ENCODE assay signal across 40 cellular contexts in genomic region chr22:19494676-19495173, GRCh38. TPM values are rescaled to one million over a fixed set of nuclear protein-coding genes. Genes with fewer than 3 reads are reported as not detected.
"Had no signal": no experiment of that assay in that cellular context is flagged by ENCODE, and none has a peak within 500 bp of the region (broad histone marks: within the 10 kb centered on the region; RNA-seq: fewer than 3 reads in every experiment).

No MANE protein-coding gene starts in this region.

- H3K4me1 Mint-ChIP-seq: activated naive CD8-positive, alpha-beta T cell treated with anti-CD3 and anti-CD28 coated beads, Interleukin-2, amount 10 ng/mL, durations not matched to agents 7 days and 5 days; central memory CD8-positive, alpha-beta T cell had no signal

- H3K36me3 Mint-ChIP-seq: activated naive CD4-positive, alpha-beta T cell treated with anti-CD3 and anti-CD28 coated beads, Interleukin-2, amount 50 U/mL, for 24 hours; brain had no signal

- H3K9me3 Mint-ChIP-seq: activated naive CD4-positive, alpha-beta T cell treated with anti-CD3 and anti-CD28 coated beads, Interleukin-2, amount 50 U/mL, for 24 hours; activated naive CD4-positive, alpha-beta T cell treated with anti-CD3 and anti-CD28 coated beads, Interleukin-2, amount 50 U/mL, for 72 hours; activated naive CD8-positive, alpha-beta T cell treated with anti-CD3 and anti-CD28 coated beads for 36 hours; activated naive CD8-positive, alpha-beta T cell treated with anti-CD3 and anti-CD28 coated beads, Interleukin-2, amount 10 ng/mL, durations not matched to agents 7 days and 5 days; activated naive CD8-positive, alpha-beta T cell treated with anti-CD3 and anti-CD28 coated beads, Interleukin-2, amount 50 U/mL, for 24 hours; activated T-cell treated with anti-CD3 and anti-CD28 coated beads, Interleukin-2, amount 50 U/mL, for 24 hours; activated T-cell treated with anti-CD3 and anti-CD28 coated beads, Interleukin-2, amount 50 U/mL, for 4 hours; activated T-cell treated with anti-CD3 and anti-CD28 coated beads, Interleukin-2, amount 50 U/mL, for 72 hours; activated T-helper 1 cell treated with anti-CD3 and anti-CD28 coated beads, Interleukin-12 subunit alpha, Interleukin-12 subunit beta, Interleukin-2, Interleukin-4 antibody, amounts not matched to agents 30 ng/mL and 10 ng/mL and 1 ng/mL, durations not matched to agents 14 hours and 24 hours and 36 hours; activated T-helper 17 cell treated with anti-CD3 and anti-CD28 coated beads, Interleukin-2, amount 50 U/mL, for 72 hours; activated T-helper 2 cell treated with anti-CD3 and anti-CD28 coated beads, Interferon-gamma antibody, Interleukin-2, Interleukin-4, amounts not matched to agents 10 μg/mL and 5 μg/mL and 100 μg/mL, durations not matched to agents 14 hours and 24 hours and 36 hours; brain; central memory CD8-positive, alpha-beta T cell had no signal

- FAIRE-seq: astrocyte, bronchial epithelial cell, colon had no signal

- H3K4me3 Mint-ChIP-seq: activated naive CD4-positive, alpha-beta T cell treated with anti-CD3 and anti-CD28 coated beads, Interleukin-2, amount 50 U/mL, for 24 hours; activated naive CD8-positive, alpha-beta T cell; activated naive CD8-positive, alpha-beta T cell treated with anti-CD3 and anti-CD28 coated beads for 36 hours; activated naive CD8-positive, alpha-beta T cell treated with anti-CD3 and anti-CD28 coated beads, Interleukin-2, amount 10 ng/mL, durations not matched to agents 7 days and 5 days; activated naive CD8-positive, alpha-beta T cell treated with anti-CD3 and anti-CD28 coated beads, Interleukin-2, amount 50 U/mL, for 24 hours; activated T-cell treated with anti-CD3 and anti-CD28 coated beads, Interleukin-2, amount 50 U/mL, for 24 hours; activated T-cell treated with anti-CD3 and anti-CD28 coated beads, Interleukin-2, amount 50 U/mL, for 4 hours; activated T-cell treated with anti-CD3 and anti-CD28 coated beads, Interleukin-2, amount 50 U/mL, for 72 hours; activated T-helper 1 cell treated with anti-CD3 and anti-CD28 coated beads, Interleukin-12 subunit alpha, Interleukin-12 subunit beta, Interleukin-2, Interleukin-4 antibody, amounts not matched to agents 30 ng/mL and 10 ng/mL and 1 ng/mL, durations not matched to agents 14 hours and 24 hours and 36 hours; activated T-helper 17 cell treated with anti-CD3 and anti-CD28 coated beads, Interleukin-2, amount 50 U/mL, for 72 hours; brain; central memory CD8-positive, alpha-beta T cell had no signal

- H3K27ac Mint-ChIP-seq: activated naive CD4-positive, alpha-beta T cell treated with anti-CD3 and anti-CD28 coated beads, Interleukin-2, amount 50 U/mL, for 24 hours; activated naive CD4-positive, alpha-beta T cell treated with anti-CD3 and anti-CD28 coated beads, Interleukin-2, amount 50 U/mL, for 72 hours; activated naive CD8-positive, alpha-beta T cell; activated naive CD8-positive, alpha-beta T cell treated with anti-CD3 and anti-CD28 coated beads for 36 hours; activated naive CD8-positive, alpha-beta T cell treated with anti-CD3 and anti-CD28 coated beads, Interleukin-2, amount 10 ng/mL, durations not matched to agents 7 days and 5 days; activated naive CD8-positive, alpha-beta T cell treated with anti-CD3 and anti-CD28 coated beads, Interleukin-2, amount 50 U/mL, for 24 hours; activated T-cell treated with anti-CD3 and anti-CD28 coated beads, Interleukin-2, amount 50 U/mL, for 24 hours; activated T-cell treated with anti-CD3 and anti-CD28 coated beads, Interleukin-2, amount 50 U/mL, for 72 hours; activated T-helper 1 cell treated with anti-CD3 and anti-CD28 coated beads, Interleukin-12 subunit alpha, Interleukin-12 subunit beta, Interleukin-2, Interleukin-4 antibody, amounts not matched to agents 30 ng/mL and 10 ng/mL and 1 ng/mL, durations not matched to agents 14 hours and 24 hours and 36 hours; activated T-helper 17 cell treated with anti-CD3 and anti-CD28 coated beads, Interleukin-2, amount 50 U/mL, for 72 hours; activated T-helper 2 cell treated with anti-CD3 and anti-CD28 coated beads, Interferon-gamma antibody, Interleukin-2, Interleukin-4, amounts not matched to agents 10 μg/mL and 5 μg/mL and 100 μg/mL, durations not matched to agents 14 hours and 24 hours and 36 hours; brain had no signal

- H3K9me3 ChIP-seq: adrenal gland, ascending aorta, body of pancreas, breast epithelium had no signal

- ATAC-seq: activated naive CD4-positive, alpha-beta T cell treated with anti-CD3 and anti-CD28 coated beads, Interleukin-2, amount 50 U/mL, for 72 hours; activated naive CD8-positive, alpha-beta T cell treated with anti-CD3 and anti-CD28 coated beads, Interleukin-2, amount 50 U/mL, for 24 hours; activated T-cell treated with anti-CD3 and anti-CD28 coated beads, Interleukin-2, amount 50 U/mL, for 4 hours; activated T-cell treated with anti-CD3 and anti-CD28 coated beads, Interleukin-2, amount 50 U/mL, for 72 hours; activated T-helper 17 cell treated with anti-CD3 and anti-CD28 coated beads, Interleukin-2, amount 50 U/mL, for 72 hours; body of pancreas had no signal

- H3K27ac ChIP-seq: adrenal gland, ascending aorta, body of pancreas, brain microvascular endothelial cell, breast epithelium, cardiac muscle cell had no signal

- H3K27me3 ChIP-seq: adrenal gland, ascending aorta, body of pancreas, brain microvascular endothelial cell, breast epithelium, cardiac muscle cell had no signal

- H3K36me3 ChIP-seq: adrenal gland, ascending aorta, brain microvascular endothelial cell, breast epithelium, cardiac muscle cell had no signal

- H3K4me1 ChIP-seq: adrenal gland, ascending aorta, body of pancreas, breast epithelium had no signal

- DNase-seq: activated gamma-delta T cell; activated gamma-delta T cell treated with Interleukin-2 at 50 U/mL for 16 hours; activated naive CD4-positive, alpha-beta T cell; activated naive CD4-positive, alpha-beta T cell treated with anti-CD3 and anti-CD28 coated beads, Interleukin-2, amount 50 U/mL, for 16 hours; activated naive CD4-positive, alpha-beta T cell treated with Interleukin-2 at 50 U/mL for 16 hours; activated naive CD8-positive, alpha-beta T cell treated with anti-CD3 and anti-CD28 coated beads for 36 hours; activated naive CD8-positive, alpha-beta T cell treated with anti-CD3 and anti-CD28 coated beads, Interleukin-2, amount 10 ng/mL, durations not matched to agents 7 days and 5 days; activated naive CD8-positive, alpha-beta T cell treated with anti-CD3 and anti-CD28 coated beads, Interleukin-2, amount 50 U/mL, for 24 hours; activated T-cell treated with anti-CD3 and anti-CD28 coated beads for 4 hours; activated T-cell treated with anti-CD3 and anti-CD28 coated beads, Interleukin-2, amount 50 U/mL, for 1 hour; activated T-cell treated with anti-CD3 and anti-CD28 coated beads, Interleukin-2, amount 50 U/mL, for 24 hours; activated T-cell treated with anti-CD3 and anti-CD28 coated beads, Interleukin-2, amount 50 U/mL, for 4 hours; activated T-cell treated with anti-CD3 and anti-CD28 coated beads, Interleukin-2, amount 50 U/mL, for 48 hours; activated T-cell treated with anti-CD3 and anti-CD28 coated beads, Interleukin-2, amount 50 U/mL, for 72 hours; adrenal gland; amniotic stem cell; amygdala; anterior cingulate cortex; aorta; body of pancreas; brain microvascular endothelial cell; caudate nucleus; central memory CD4-positive, alpha-beta T cell; cerebellar nuclear complex had no signal

- H3K4me3 ChIP-seq: adrenal gland, ascending aorta, body of pancreas, breast epithelium, cardiac muscle cell had no signal

- H3K27me3 Mint-ChIP-seq: activated naive CD4-positive, alpha-beta T cell treated with anti-CD3 and anti-CD28 coated beads, Interleukin-2, amount 50 U/mL, for 24 hours; activated naive CD8-positive, alpha-beta T cell; activated naive CD8-positive, alpha-beta T cell treated with anti-CD3 and anti-CD28 coated beads for 36 hours; activated naive CD8-positive, alpha-beta T cell treated with anti-CD3 and anti-CD28 coated beads, Interleukin-2, amount 10 ng/mL, durations not matched to agents 7 days and 5 days; activated naive CD8-positive, alpha-beta T cell treated with anti-CD3 and anti-CD28 coated beads, Interleukin-2, amount 50 U/mL, for 24 hours; activated T-cell treated with anti-CD3 and anti-CD28 coated beads, Interleukin-2, amount 50 U/mL, for 24 hours; activated T-helper 17 cell treated with anti-CD3 and anti-CD28 coated beads, Interleukin-2, amount 50 U/mL, for 72 hours; brain; central memory CD8-positive, alpha-beta T cell had no signal

RNA-seq across cellular contexts. Expression of gene CDC45, which starts 15.0 kb away (rescaled TPM):
- total RNA-seq: ascending aorta, body of pancreas, cardiac septum had no signal

RNA-seq across cellular contexts. Expression of gene CLDN5, which starts 29.5 kb away (rescaled TPM):
- total RNA-seq: activated naive CD4-positive, alpha-beta T cell treated with anti-CD3 and anti-CD28 coated beads, Interleukin-2, amount 50 U/mL, for 72 hours; activated naive CD8-positive, alpha-beta T cell treated with anti-CD3 and anti-CD28 coated beads for 36 hours; activated naive CD8-positive, alpha-beta T cell treated with anti-CD3 and anti-CD28 coated beads, Interleukin-2, amount 10 ng/mL, durations not matched to agents 7 days and 5 days; astrocyte; chondrocyte had no signal
